In genomic region chr11:30545507-30545906, GRCh38 we compare ENCODE assay signal across 27 cellular contexts. TPM values are rescaled to one million over a fixed set of nuclear protein-coding genes. Genes with fewer than 3 reads are reported as not detected.
A peak's percentile ranks its signal among the peaks of the same experiment; 100 is the strongest.
DNase-seq lines count a peak whose midpoint lies in the region; ATAC-seq, FAIRE-seq and TF ChIP-seq lines count a peak whose summit lies in the region.
"Had no signal": no experiment of that assay in that cellular context is flagged by ENCODE, and none has a peak within 500 bp of the region (broad histone marks: within the 10 kb centered on the region; RNA-seq: fewer than 3 reads in every experiment).

No MANE protein-coding gene starts in this region.

- WGBS in H9 (ENCODE audit: extremely low coverage, insufficient read length, low lambda C conversion rate), result no CpG with 5 or more reads among the region's 5 CpGs
- WGBS in HepG2 (ENCODE audit: low lambda C conversion rate), result 41% methylated on average over 5 of the region's 5 CpGs

- TF ChIP-seq RAD21 in HepG2 (CRISPR knock-in tag; IDR thresholded peaks at IDR 0.05), result no peak

- no peak overlapping the region for H3K23ac ChIP-seq in H9 (ENCODE audit: insufficient read length, low read depth, low read length)

- no peak overlapping the region for H4K91ac ChIP-seq in H9 (ENCODE audit: insufficient read length, low read depth, low read length)

- H2BK20ac ChIP-seq in H9 (ENCODE audit: low read depth, low read length, poor library complexity, severe bottlenecking), result no peak overlapping the region

- H3K79me2 ChIP-seq in H9 (ENCODE audit: insufficient read depth, low read length) (no peaks in the 10 kb centered on the region), HepG2 (ENCODE audit: insufficient read depth, low read length) (no peaks in the 10 kb centered on the region), osteoblast (ENCODE audit: insufficient read depth, low read length) (no peaks in the 10 kb centered on the region)

- peaks cover 28% of the 10 kb centered on the region for H3K4me1 ChIP-seq in H9 (ENCODE audit: insufficient read depth, low read length)
- H3K4me1 ChIP-seq in HepG2 (ENCODE audit: insufficient read depth, low read length), result no peaks in the 10 kb centered on the region
- H3K4me1 ChIP-seq in osteoblast (ENCODE audit: insufficient read depth, low read length), result no peaks in the 10 kb centered on the region
- H3K4me1 ChIP-seq in Caco-2, result no peaks in the 10 kb centered on the region

- BruUV-seq in HepG2 (replicated peaks; lab: Mats Ljungman, UMichigan) (no TSS peak), Caco-2 (replicated peaks; lab: Mats Ljungman, UMichigan) (no TSS peak)

- no peak overlapping the region for H2BK12ac ChIP-seq in H9 (ENCODE audit: insufficient read length, low read depth, low read length)

- no peak overlapping the region for H3K4ac ChIP-seq in H9 (ENCODE audit: low read depth, low read length)

- H4K5ac ChIP-seq in H9 (ENCODE audit: insufficient read length, low read depth, low read length), result no peak overlapping the region

- no peak overlapping the region for H3K4me2 ChIP-seq in H9 (ENCODE audit: insufficient read depth, insufficient read length, low read length)
- H3K4me2 ChIP-seq in HepG2 (ENCODE audit: low read depth, low read length), result no peak overlapping the region
- no peak overlapping the region for H3K4me2 ChIP-seq in osteoblast (ENCODE audit: insufficient read depth, low read length)

- DNase-seq in H9, result no peak
- DNase-seq in HuH-7.5 (ENCODE audit: low spot score), result peak; percentile 27
- peak; percentile 11 for DNase-seq in HepG2 (ENCODE audit: low spot score)
- peak; percentile 23 for DNase-seq in osteoblast (ENCODE audit: insufficient read length, low spot score, missing footprints)
- no peak for DNase-seq in Caco-2
- DNase-seq: DMS53, GOT3, NCI-H1092, NCI-H1417 treated with DMSO at 0.1 percent for 48 hours, NCI-H1694 treated with DMSO at 0.1 percent for 48 hours, NCI-H2081, NCI-H2171, NCI-H226, NCI-H510A, NCI-H69, SHP77 treated with DMSO at 0.1 percent for 48 hours had no signal

- no peak overlapping the region for H3K4me3 ChIP-seq in HepG2 (replicated peaks in 1 of 3; ENCODE audit: insufficient read depth in 1 of 3, low read depth in 2 of 3, low read length in 3 of 3)
- no peak overlapping the region for H3K4me3 ChIP-seq in osteoblast (ENCODE audit: insufficient read depth, low read length)
- no peak overlapping the region for H3K4me3 ChIP-seq in Caco-2 (ENCODE audit: low read depth, low read length)

- H3K9me3 Mint-ChIP-seq in H9 (no peaks in the 10 kb centered on the region), Caco-2 (ENCODE audit: unreplicated experiment) (no peaks in the 10 kb centered on the region)

- peaks cover 52 to 59% of the 10 kb centered on the region in 2 experiments for H3K4me1 Mint-ChIP-seq in H9
- H3K4me1 Mint-ChIP-seq in Caco-2 (ENCODE audit: low read depth, unreplicated experiment), result no peaks in the 10 kb centered on the region

- peaks cover 0 to 3% (median 0%) of the 10 kb centered on the region in 3 experiments; a peak in 1 of 7 replicates for H3K36me3 Mint-ChIP-seq in H9 (ENCODE audit: insufficient read depth in 1 of 3, low read depth in 3 of 3)
- H3K36me3 Mint-ChIP-seq in Caco-2 (ENCODE audit: insufficient read depth, unreplicated experiment), result no peaks in the 10 kb centered on the region

- no peak overlapping the region for H3T11ph ChIP-seq in H9 (ENCODE audit: low read length)

- H3K18ac ChIP-seq in H9 (ENCODE audit: insufficient read length, low read depth, low read length), result no peak overlapping the region

- no peak overlapping the region for H2BK120ac ChIP-seq in H9 (ENCODE audit: low read depth, low read length, poor library complexity, severe bottlenecking)

- POLR2A ChIA-PET in HepG2 (lab: Yijun Ruan, JAX) (no interaction called here), Caco-2 (lab: Charles Lee) (no interaction called here)

- TF ChIP-seq EP300 in HepG2 (IDR thresholded peaks at IDR 0.05; ENCODE audit: low read depth in 2 of 2, low read length in 2 of 2) (no peak), HepG2 (CRISPR knock-in tag; IDR thresholded peaks at IDR 0.05; ENCODE audit: borderline replicate concordance) (no peak)

- H3K27me3 Mint-ChIP-seq in H9 (ENCODE audit: low read depth) (peaks cover 60% of the 10 kb centered on the region), Caco-2 (ENCODE audit: insufficient read depth, unreplicated experiment) (no peaks in the 10 kb centered on the region)

- in situ Hi-C loops in HepG2 (cut with HindIII; ENCODE audit: extremely low pct_ligation_motif_present, low pct_unique_long_range_greater_than_20kb), result no loop called here

- intact Hi-C loops in HepG2 (cut with micrococcal nuclease; ENCODE audit: unreplicated experiment), result no loop called here
- intact Hi-C loops in Caco-2 (cut with micrococcal nuclease; ENCODE audit: unreplicated experiment), result no loop called here

- H3K4me3 Mint-ChIP-seq in H9 (0 out of 5 replicates have a peak overlapping the region, but pooled peaks of 1 of the 2 experiments have one; percentile 13), Caco-2 (ENCODE audit: unreplicated experiment) (no peak overlapping the region)

- H3K9ac ChIP-seq in H9 (ENCODE audit: extremely low read depth, insufficient read length, low read length) (no peak overlapping the region), HepG2 (ENCODE audit: insufficient read depth, low read depth, low read length) (no peak overlapping the region)

- no peak for TF ChIP-seq POLR2A in HepG2 (IDR thresholded peaks at IDR 0.05; ENCODE audit: insufficient read depth in 1 of 2, low read depth in 2 of 2, low read length in 2 of 2)

- TF ChIP-seq CTCF in H9 (conservative IDR thresholded peaks at IDR 0.05), result no peak
- TF ChIP-seq CTCF in HepG2 (CRISPR knock-in tag; IDR thresholded peaks at IDR 0.05), result no peak
- no peak for TF ChIP-seq CTCF in osteoblast (IDR thresholded peaks at IDR 0.05; ENCODE audit: extremely low read depth, low read depth, low read length)
- TF ChIP-seq CTCF in Caco-2 (IDR thresholded peaks at IDR 0.05; ENCODE audit: insufficient read depth in 1 of 2, low read depth in 1 of 2, low read length in 1 of 2, severe bottlenecking in 1 of 2, unreplicated experiment in 1 of 2), result no peak

- CTCF ChIA-PET in HepG2 (lab: Yijun Ruan, JAX; ENCODE audit: low intra/inter-chr PET ratio, low total read pairs), result no interaction called here
- CTCF ChIA-PET in Caco-2 (lab: Charles Lee), result interaction anchor here (0.6 kb wide), 1 partner anchor 361 kb away, joined by 3 read pairs; no protein-coding TSS in a partner anchor

- H3K23me2 ChIP-seq in H9 (ENCODE audit: insufficient read length, low read depth, low read length, poor library complexity, severe bottlenecking), result no peaks in the 10 kb centered on the region

- 0 out of 2 replicates have a peak overlapping the region, but pooled peaks have one; percentile 49 for H2BK15ac ChIP-seq in H9 (ENCODE audit: low read depth, low read length)

- no peak overlapping the region for H3K56ac ChIP-seq in H9 (ENCODE audit: insufficient read length, low read depth, low read length)

- H3K36me3 ChIP-seq in HepG2 (replicated peaks in 1 of 2; ENCODE audit: control insufficient read depth in 1 of 2, insufficient read depth in 2 of 2, low read length in 2 of 2) (no peaks in the 10 kb centered on the region), osteoblast (ENCODE audit: insufficient read depth, low read length) (no peaks in the 10 kb centered on the region), Caco-2 (ENCODE audit: control insufficient read depth, insufficient read depth, low read length) (no peaks in the 10 kb centered on the region)

- H3K9me3 ChIP-seq in H9 (ENCODE audit: control insufficient read depth, low read depth, low read length) (no peaks in the 10 kb centered on the region), HepG2 (ENCODE audit: low read length) (no peaks in the 10 kb centered on the region), osteoblast (ENCODE audit: low read depth, low read length) (no peaks in the 10 kb centered on the region), Caco-2 (no peaks in the 10 kb centered on the region)

- H3K14ac ChIP-seq in H9 (ENCODE audit: insufficient read depth, low read length), result no peak overlapping the region

- peak; percentile 78 for ATAC-seq in HepG2
- no peak for ATAC-seq in GM21723 (IDR thresholded peaks at IDR 0.05; ENCODE audit: unreplicated experiment)
- ATAC-seq in HG03045 (IDR thresholded peaks at IDR 0.05; ENCODE audit: unreplicated experiment), result no peak
- ATAC-seq: HCT116, Panc1 had no signal

- H3K27ac Mint-ChIP-seq in H9 (no peak overlapping the region), Caco-2 (ENCODE audit: unreplicated experiment) (no peak overlapping the region)

- H2AK5ac ChIP-seq in H9 (ENCODE audit: insufficient read length, low read length), result no peak overlapping the region

- H3K27ac ChIP-seq in H9 (ENCODE audit: insufficient read length, low read depth, low read length) (no peak overlapping the region), HepG2 (ENCODE audit: extremely low read length, insufficient read depth, low read length) (no peak overlapping the region), osteoblast (ENCODE audit: low read depth, low read length) (no peak overlapping the region)
- H3K27ac ChIP-seq: RWPE1 had no signal

- no peak overlapping the region for H2BK5ac ChIP-seq in H9 (ENCODE audit: insufficient read length, low read length)

- H3K79me1 ChIP-seq in H9 (ENCODE audit: insufficient read depth, low read depth, low read length, poor library complexity, severe bottlenecking), result no peaks in the 10 kb centered on the region

- no peak overlapping the region for H4K8ac ChIP-seq in H9 (replicated peaks; ENCODE audit: insufficient read length, low read depth, low read length)

- H4K20me1 ChIP-seq in H9 (ENCODE audit: control insufficient read depth, insufficient read depth, insufficient read length), result no peaks in the 10 kb centered on the region
- no peaks in the 10 kb centered on the region for H4K20me1 ChIP-seq in HepG2 (ENCODE audit: insufficient read depth, low read length)
- H4K20me1 ChIP-seq in osteoblast (ENCODE audit: insufficient read depth, low read length), result no peaks in the 10 kb centered on the region

- H2AFZ ChIP-seq in H9 (ENCODE audit: low read length) (no peak overlapping the region), HepG2 (ENCODE audit: low read length) (no peak overlapping the region), osteoblast (ENCODE audit: low read length) (no peak overlapping the region)

- H3K27me3 ChIP-seq in H9 (ENCODE audit: insufficient read depth, low read length), result no peaks in the 10 kb centered on the region; the same call in 1 of the 2 replicates
- H3K27me3 ChIP-seq in HepG2 (ENCODE audit: control insufficient read depth in 1 of 2, insufficient read depth in 2 of 2, low read length in 2 of 2), result no peaks in the 10 kb centered on the region
- no peaks in the 10 kb centered on the region for H3K27me3 ChIP-seq in osteoblast (ENCODE audit: insufficient read depth, low read length)
- H3K27me3 ChIP-seq in Caco-2 (replicated peaks; ENCODE audit: control insufficient read depth, insufficient read depth, low read length), result no peaks in the 10 kb centered on the region; the same call in 1 of the 2 replicates

- no peak for FAIRE-seq in HepG2 (lab: Jason Lieb, UNC)
- FAIRE-seq: D721Med had no signal

RNA-seq across cellular contexts. Expression of gene MPPED2, which starts 40.6 kb away (rescaled TPM):
- 2.6 and 4.7 TPM in 2 replicates for total RNA-seq in H9 (2021)
- not detected in 2 replicates for total RNA-seq in HepG2 (2016; rRNA removed; fragmentation: Illumina TruSeq; extraction: Trizol)
- not detected in 2 replicates for total RNA-seq in HepG2 (2016; cell fraction: cytosol; rRNA removed; fragmentation: Illumina TruSeq; extraction: Trizol; ENCODE audit: low read depth)
- total RNA-seq in HepG2 (2016; cell fraction: insoluble cytoplasmic fraction; rRNA removed; fragmentation: Illumina TruSeq; extraction: Trizol), result not detected in 2 replicates
- total RNA-seq in HepG2 (2016; cell fraction: membrane; rRNA removed; fragmentation: Illumina TruSeq; extraction: Trizol), result not detected in 2 replicates
- not detected in 2 replicates for total RNA-seq in HepG2 (2016; cell fraction: nucleus; rRNA removed; fragmentation: Illumina TruSeq; extraction: Trizol)
- polyA plus RNA-seq in HepG2 (2011; rRNA removed), result not detected in 2 replicates
- not detected in 2 replicates for polyA plus RNA-seq in HepG2 (2011; cell fraction: cytosol; rRNA removed)
- polyA plus RNA-seq in HepG2 (2011; cell fraction: nucleus; rRNA removed), result not detected in 2 replicates
- not detected in 2 replicates for polyA plus RNA-seq in HepG2 (2012)
- not detected in 2 replicates for polyA plus RNA-seq in HepG2 (2016; cell fraction: cytosol; fragmentation: Illumina TruSeq; extraction: Trizol; ENCODE audit: low read depth)
- not detected in 2 replicates for polyA plus RNA-seq in HepG2 (2016; cell fraction: insoluble cytoplasmic fraction; fragmentation: Illumina TruSeq; extraction: Trizol; ENCODE audit: low read depth)
- polyA plus RNA-seq in HepG2 (2016; cell fraction: membrane; fragmentation: Illumina TruSeq; extraction: Trizol; ENCODE audit: low read depth), result not detected in 2 replicates
- polyA plus RNA-seq in HepG2 (2016; cell fraction: nucleus; fragmentation: Illumina TruSeq; extraction: Trizol; ENCODE audit: insufficient read depth, low read depth), result not detected in 2 replicates
- polyA minus RNA-seq in HepG2 (2011; rRNA and poly(A)+ RNA removed; ENCODE audit: low replicate concordance), result not detected in 2 replicates
- not detected in 2 replicates for polyA minus RNA-seq in HepG2 (2011; cell fraction: cytosol; rRNA and poly(A)+ RNA removed)
- not detected in 2 replicates for polyA minus RNA-seq in HepG2 (2011; cell fraction: nucleus; rRNA and poly(A)+ RNA removed)
- 1.2 and 2.2 TPM in 2 replicates for total RNA-seq in osteoblast
- total RNA-seq in Caco-2 (2022), result not detected in 2 replicates
- total RNA-seq: A172, G401, HT1080, OCI-LY7 had no signal
- polyA plus RNA-seq: BJ had no signal

Comparison
In these comparisons a context has a peak if more than half of its experiments do, and no peak if none do; other contexts are left out.
1. DNase-seq: peak in HuH-7.5 (single experiment), HepG2 (single experiment) and osteoblast (single experiment); none in H9 (single experiment) and Caco-2 (0 of 2).